Comparison of ENCODE assay signal across 8 cellular contexts in genomic region chr11:3879216-3879966, GRCh38. TPM values are rescaled to one million over a fixed set of nuclear protein-coding genes. Genes with fewer than 3 reads are reported as not detected.
DNase-seq lines count a peak whose midpoint lies in the region; ATAC-seq and TF ChIP-seq lines count a peak whose summit lies in the region.

No MANE protein-coding gene starts in this region.

- peaks cover 91% of the 10 kb centered on the region for H3K4me1 Mint-ChIP-seq in activated naive CD4-positive, alpha-beta T cell treated with anti-CD3 and anti-CD28 coated beads, Interleukin-2, amount 50 U/mL, for 24 hours
- H3K4me1 Mint-ChIP-seq in central memory CD8-positive, alpha-beta T cell, result peaks cover 79% of the 10 kb centered on the region

- H3K4me3 ChIP-seq in upper lobe of left lung, result no peak overlapping the region

- H3K27ac ChIP-seq in upper lobe of left lung, result peak overlapping the region in 3 of 4 donors; percentile 30 to 60 (median 57)

- H3K36me3 Mint-ChIP-seq in activated naive CD4-positive, alpha-beta T cell treated with anti-CD3 and anti-CD28 coated beads, Interleukin-2, amount 50 U/mL, for 24 hours, result peaks cover 3% of the 10 kb centered on the region
- H3K36me3 Mint-ChIP-seq in central memory CD8-positive, alpha-beta T cell (ENCODE audit: insufficient read depth), result no peaks in the 10 kb centered on the region

- no peaks in the 10 kb centered on the region for H3K9me3 Mint-ChIP-seq in activated naive CD4-positive, alpha-beta T cell treated with anti-CD3 and anti-CD28 coated beads, Interleukin-2, amount 50 U/mL, for 24 hours
- no peaks in the 10 kb centered on the region for H3K9me3 Mint-ChIP-seq in central memory CD8-positive, alpha-beta T cell

- no peaks in the 10 kb centered on the region for H3K36me3 ChIP-seq in upper lobe of left lung

- TF ChIP-seq POLR2A in upper lobe of left lung (IDR thresholded peaks at IDR 0.05), result no peak

- H3K9me3 ChIP-seq in upper lobe of left lung, result no peaks in the 10 kb centered on the region

- H3K27me3 ChIP-seq in upper lobe of left lung, result no peaks in the 10 kb centered on the region

- peak overlapping the region; percentile 72 for H3K27ac Mint-ChIP-seq in activated naive CD4-positive, alpha-beta T cell treated with anti-CD3 and anti-CD28 coated beads, Interleukin-2, amount 50 U/mL, for 24 hours
- peak overlapping the region; percentile 93 for H3K27ac Mint-ChIP-seq in central memory CD8-positive, alpha-beta T cell (ENCODE audit: low read depth)

- peaks cover 28 to 48% (median 32%) of the 10 kb centered on the region in 4 donors for H3K4me1 ChIP-seq in upper lobe of left lung

- WGBS in upper lobe of left lung, 2 donors, result 61 to 63% methylated on average over 3 of the region's 4 CpGs

- DNase-seq in activated naive CD4-positive, alpha-beta T cell treated with Interleukin-2 at 50 U/mL for 16 hours, result no peak
- no peak for DNase-seq in central memory CD8-positive, alpha-beta T cell (ENCODE audit: low spot score in 2 of 2)
- DNase-seq in upper lobe of left lung (no peak), NCI-H2081 treated with DMSO at 0.1 percent for 48 hours (lab: John Stamatoyannopoulos, UW) (no peak), germinal center (ENCODE audit: low spot score) (no peak)
- no peak for DNase-seq in stimulated activated CD4-positive, alpha-beta T cell treated with anti-CD3 and anti-CD28 coated beads, Interleukin-15, amount 100 ng/mL, for 24 hours

- TF ChIP-seq CTCF in upper lobe of left lung (IDR thresholded peaks at IDR 0.05), result no peak

- ATAC-seq in HG03108 (IDR thresholded peaks at IDR 0.05; ENCODE audit: unreplicated experiment) (peak; percentile 28), upper lobe of left lung (ENCODE audit: low FRiP score in 2 of 2) (no peak)
- peak; percentile 69 for ATAC-seq in central memory CD8-positive, alpha-beta T cell (replicated peaks; ENCODE audit: extremely low read depth, poor library complexity, severe bottlenecking)

- peak overlapping the region; percentile 35 for H3K4me3 Mint-ChIP-seq in activated naive CD4-positive, alpha-beta T cell treated with anti-CD3 and anti-CD28 coated beads, Interleukin-2, amount 50 U/mL, for 24 hours
- peak overlapping the region; percentile 43 for H3K4me3 Mint-ChIP-seq in central memory CD8-positive, alpha-beta T cell

- no peaks in the 10 kb centered on the region for H3K27me3 Mint-ChIP-seq in activated naive CD4-positive, alpha-beta T cell treated with anti-CD3 and anti-CD28 coated beads, Interleukin-2, amount 50 U/mL, for 24 hours
- H3K27me3 Mint-ChIP-seq in central memory CD8-positive, alpha-beta T cell, result no peaks in the 10 kb centered on the region

- TF ChIP-seq EP300 in upper lobe of left lung (IDR thresholded peaks at IDR 0.05), result no peak

RNA-seq across cellular contexts. Expression of gene STIM1, which starts 23.9 kb away (rescaled TPM):
- total RNA-seq in upper lobe of left lung, result 10 to 100 TPM; 39.7 to 81.8 (median 56.5) TPM

RNA-seq across cellular contexts. Expression of gene RHOG, which starts 38.6 kb away (rescaled TPM):
- 100 to 1,000 TPM in 2 of 6 donors, 10 to 100 TPM in 4; 67.0 to 137 (median 85.1) TPM for total RNA-seq in upper lobe of left lung

Comparison
In these comparisons a context has a peak if more than half of its experiments do, and no peak if none do; other contexts are left out.
1. ATAC-seq: peak in HG03108 (single experiment) and central memory CD8-positive, alpha-beta T cell (single experiment); none in upper lobe of left lung (0 of 2).